In the genomic region with DNA sequence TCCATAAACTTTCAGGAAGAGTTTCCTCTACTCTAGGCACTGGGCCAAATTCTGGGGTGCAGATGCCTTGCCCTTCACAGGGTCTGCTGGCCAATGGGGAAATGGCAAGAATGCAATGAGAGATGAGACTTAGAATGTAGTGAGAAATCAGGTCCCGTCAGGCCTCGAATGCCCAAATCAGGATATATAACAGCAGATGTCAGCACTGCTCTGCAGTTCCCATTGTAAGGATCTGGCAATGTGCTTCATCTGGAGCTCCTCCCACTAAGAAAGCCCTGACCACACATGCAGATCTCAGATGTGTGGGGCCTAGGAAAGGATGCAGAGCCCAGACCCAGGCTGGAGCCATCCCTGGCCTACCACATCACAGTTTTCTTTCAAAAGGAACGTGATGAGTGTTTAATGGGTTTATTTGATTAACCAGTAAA, we compare ENCODE assay signal across 8 cellular contexts. TPM values are rescaled to one million over a fixed set of nuclear protein-coding genes. Genes with fewer than 3 reads are reported as not detected.
DNase-seq lines count a peak whose midpoint lies in the region; ATAC-seq and TF ChIP-seq lines count a peak whose summit lies in the region.

No MANE protein-coding gene starts in this region.

- H3K27me3 Mint-ChIP-seq in HFFc6 (ENCODE audit: insufficient read depth): peaks cover 3% of the 10 kb centered on the region
- H3K27me3 Mint-ChIP-seq in effector memory CD8-positive, alpha-beta T cell: peaks cover 9 to 24% of the 10 kb centered on the region in 2 donors

- peaks cover 0 to 5% of the 10 kb centered on the region in 2 donors for H3K4me1 ChIP-seq in right atrium auricular region

- H3K4me3 Mint-ChIP-seq in HFFc6: peak overlapping the region; percentile 72
- H3K4me3 Mint-ChIP-seq in effector memory CD8-positive, alpha-beta T cell: no peak overlapping the region

- H3K36me3 Mint-ChIP-seq in HFFc6 (ENCODE audit: low read depth): peaks cover 37% of the 10 kb centered on the region
- H3K36me3 Mint-ChIP-seq in effector memory CD8-positive, alpha-beta T cell (ENCODE audit: insufficient read depth): peaks cover 6% of the 10 kb centered on the region

- H3K4me3 ChIP-seq in WI38 (ENCODE audit: low read depth, low read length) (no peak overlapping the region), right atrium auricular region (no peak overlapping the region), skeletal muscle cell (ENCODE audit: low read depth, low read length) (no peak overlapping the region)

- H3K27ac Mint-ChIP-seq in HFFc6: peak overlapping the region; percentile 89
- no peak overlapping the region for H3K27ac Mint-ChIP-seq in effector memory CD8-positive, alpha-beta T cell

- H3K36me3 ChIP-seq in right atrium auricular region: peaks cover 18% of the 10 kb centered on the region

- ATAC-seq in GM18519 (IDR thresholded peaks at IDR 0.05; ENCODE audit: low FRiP score, unreplicated experiment): no peak
- ATAC-seq in GM21390 (IDR thresholded peaks at IDR 0.05; ENCODE audit: unreplicated experiment): no peak
- ATAC-seq in effector memory CD8-positive, alpha-beta T cell (replicated peaks): no peak

- H3K9me3 ChIP-seq in right atrium auricular region: no peaks in the 10 kb centered on the region

- peaks cover 71% of the 10 kb centered on the region for H3K4me1 Mint-ChIP-seq in HFFc6 (ENCODE audit: low read depth)
- no peaks in the 10 kb centered on the region for H3K4me1 Mint-ChIP-seq in effector memory CD8-positive, alpha-beta T cell (ENCODE audit: low read depth in 2 of 2)

- no peaks in the 10 kb centered on the region for H3K9me3 Mint-ChIP-seq in HFFc6
- H3K9me3 Mint-ChIP-seq in effector memory CD8-positive, alpha-beta T cell: no peaks in the 10 kb centered on the region

- no peaks in the 10 kb centered on the region for H3K27me3 ChIP-seq in right atrium auricular region

- DNase-seq in HFFc6 (peak; percentile 94), right atrium auricular region (ENCODE audit: low spot score) (peak; percentile 62), skeletal muscle cell (ENCODE audit: low read depth) (peak; percentile 97), T-helper 1 cell (no peak)
- DNase-seq in effector memory CD8-positive, alpha-beta T cell: no peak

- H3K27ac ChIP-seq in right atrium auricular region: no peak overlapping the region

- TF ChIP-seq CTCF in HFFc6 (IDR thresholded peaks at IDR 0.05) (peak; percentile 62), WI38 (IDR thresholded peaks at IDR 0.05; ENCODE audit: low read depth, low read length) (0 out of 2 replicates have a peak, but pooled peaks have one; percentile 6), right atrium auricular region (IDR thresholded peaks at IDR 0.05) (peak in 1 of 2 donors; percentile 64)

RNA-seq across cellular contexts. Expression of a gene that starts 13.9 kb away (rescaled TPM):
- total RNA-seq in HFFc6 (2021; fragmentation: NEBNext Ultra II Directional; extraction: Animal tissue kit (Norgen Biotek cat#: 25700)): 10 to 100 TPM; 22.3 to 36.1 (median 27.5) TPM
- 1 to 10 TPM; 5.0 to 9.9 TPM for total RNA-seq in right atrium auricular region

RNA-seq across cellular contexts. Expression of a gene that starts 16.0 kb away (rescaled TPM):
- 100 to 1,000 TPM; 446 to 563 (median 511) TPM for total RNA-seq in HFFc6 (2021; fragmentation: NEBNext Ultra II Directional; extraction: Animal tissue kit (Norgen Biotek cat#: 25700))
- total RNA-seq in right atrium auricular region: 100 to 1,000 TPM; 131 to 136 TPM

Comparison
In these comparisons a context has a peak if more than half of its experiments do, and no peak if none do; other contexts are left out.
1. DNase-seq: peak in HFFc6 (single experiment), right atrium auricular region (single experiment) and skeletal muscle cell (single experiment); none in T-helper 1 cell (0 of 5) and effector memory CD8-positive, alpha-beta T cell (0 of 3).